ENCODE assay signal across 1 cellular context in the genomic region with DNA sequence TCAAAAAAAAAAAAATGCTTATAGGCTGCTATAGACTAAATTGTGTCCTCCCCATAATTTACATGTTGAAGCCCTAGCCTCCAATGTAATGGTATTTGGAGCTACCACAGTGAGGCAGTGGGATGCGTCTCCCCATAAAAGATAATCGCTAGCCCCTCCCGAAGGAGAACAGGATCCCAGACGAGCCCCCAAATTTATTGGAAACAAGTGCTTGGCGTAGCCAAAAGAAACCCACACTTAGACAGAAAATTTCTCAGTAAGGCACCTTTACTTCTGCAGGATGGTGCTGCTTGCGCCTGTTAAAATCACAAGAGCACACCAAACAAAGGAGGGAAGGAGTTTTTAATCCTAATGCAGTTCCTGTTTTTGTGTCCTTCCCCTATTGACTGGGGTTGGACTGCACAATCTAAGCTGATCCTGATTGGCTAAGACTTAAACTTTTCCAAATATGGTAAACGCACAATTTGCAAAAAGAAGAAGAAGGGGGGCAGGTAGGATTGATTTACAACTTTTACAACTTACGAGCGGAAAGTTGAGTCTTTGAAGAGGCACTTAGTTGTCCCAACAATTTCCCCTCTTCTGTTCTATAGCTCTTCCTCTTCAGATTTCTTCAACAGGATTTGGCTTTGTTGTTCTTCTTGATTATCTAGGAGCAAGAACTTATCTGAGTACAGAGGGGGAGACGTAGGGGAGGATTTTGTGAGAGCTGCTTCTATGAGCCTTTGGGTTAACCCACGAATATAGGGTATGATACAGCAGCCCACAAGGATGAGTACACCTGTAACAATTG.
A peak's percentile ranks its signal among the peaks of the same experiment; 100 is the strongest.
TF ChIP-seq lines count a peak whose summit lies in the region.

No MANE protein-coding gene starts in this region.

TF ChIP-seq in K562, 482 proteins besides CTCF, POLR2A, EP300 and RAD21 (continued from another document and continues in another):
- TF ChIP-seq, protein P1, sequence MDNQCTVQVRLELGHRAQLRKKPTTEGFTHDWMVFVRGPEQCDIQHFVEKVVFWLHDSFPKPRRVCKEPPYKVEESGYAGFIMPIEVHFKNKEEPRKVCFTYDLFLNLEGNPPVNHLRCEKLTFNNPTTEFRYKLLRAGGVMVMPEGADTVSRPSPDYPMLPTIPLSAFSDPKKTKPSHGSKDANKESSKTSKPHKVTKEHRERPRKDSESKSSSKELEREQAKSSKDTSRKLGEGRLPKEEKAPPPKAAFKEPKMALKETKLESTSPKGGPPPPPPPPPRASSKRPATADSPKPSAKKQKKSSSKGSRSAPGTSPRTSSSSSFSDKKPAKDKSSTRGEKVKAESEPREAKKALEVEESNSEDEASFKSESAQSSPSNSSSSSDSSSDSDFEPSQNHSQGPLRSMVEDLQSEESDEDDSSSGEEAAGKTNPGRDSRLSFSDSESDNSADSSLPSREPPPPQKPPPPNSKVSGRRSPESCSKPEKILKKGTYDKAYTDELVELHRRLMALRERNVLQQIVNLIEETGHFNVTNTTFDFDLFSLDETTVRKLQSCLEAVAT (IDR thresholded peaks at IDR 0.05) = peak in 1 of 2 experiments; percentile 32; a peak in 1 of 4 replicates
- no peak for TF ChIP-seq SREBF2 (CRISPR knock-in tag; IDR thresholded peaks at IDR 0.05)
- peak; percentile 97 to 99 for TF ChIP-seq SRF (CRISPR knock-in tag; IDR thresholded peaks at IDR 0.05)
- no peak for TF ChIP-seq ZNF232 (CRISPR knock-in tag; IDR thresholded peaks at IDR 0.05)
- TF ChIP-seq, protein P2, sequence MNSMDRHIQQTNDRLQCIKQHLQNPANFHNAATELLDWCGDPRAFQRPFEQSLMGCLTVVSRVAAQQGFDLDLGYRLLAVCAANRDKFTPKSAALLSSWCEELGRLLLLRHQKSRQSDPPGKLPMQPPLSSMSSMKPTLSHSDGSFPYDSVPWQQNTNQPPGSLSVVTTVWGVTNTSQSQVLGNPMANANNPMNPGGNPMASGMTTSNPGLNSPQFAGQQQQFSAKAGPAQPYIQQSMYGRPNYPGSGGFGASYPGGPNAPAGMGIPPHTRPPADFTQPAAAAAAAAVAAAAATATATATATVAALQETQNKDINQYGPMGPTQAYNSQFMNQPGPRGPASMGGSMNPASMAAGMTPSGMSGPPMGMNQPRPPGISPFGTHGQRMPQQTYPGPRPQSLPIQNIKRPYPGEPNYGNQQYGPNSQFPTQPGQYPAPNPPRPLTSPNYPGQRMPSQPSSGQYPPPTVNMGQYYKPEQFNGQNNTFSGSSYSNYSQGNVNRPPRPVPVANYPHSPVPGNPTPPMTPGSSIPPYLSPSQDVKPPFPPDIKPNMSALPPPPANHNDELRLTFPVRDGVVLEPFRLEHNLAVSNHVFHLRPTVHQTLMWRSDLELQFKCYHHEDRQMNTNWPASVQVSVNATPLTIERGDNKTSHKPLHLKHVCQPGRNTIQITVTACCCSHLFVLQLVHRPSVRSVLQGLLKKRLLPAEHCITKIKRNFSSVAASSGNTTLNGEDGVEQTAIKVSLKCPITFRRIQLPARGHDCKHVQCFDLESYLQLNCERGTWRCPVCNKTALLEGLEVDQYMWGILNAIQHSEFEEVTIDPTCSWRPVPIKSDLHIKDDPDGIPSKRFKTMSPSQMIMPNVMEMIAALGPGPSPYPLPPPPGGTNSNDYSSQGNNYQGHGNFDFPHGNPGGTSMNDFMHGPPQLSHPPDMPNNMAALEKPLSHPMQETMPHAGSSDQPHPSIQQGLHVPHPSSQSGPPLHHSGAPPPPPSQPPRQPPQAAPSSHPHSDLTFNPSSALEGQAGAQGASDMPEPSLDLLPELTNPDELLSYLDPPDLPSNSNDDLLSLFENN (IDR thresholded peaks at IDR 0.05; ENCODE audit: low read depth in 2 of 2, low read length in 2 of 2) = no peak
- TF ChIP-seq, protein P3, sequence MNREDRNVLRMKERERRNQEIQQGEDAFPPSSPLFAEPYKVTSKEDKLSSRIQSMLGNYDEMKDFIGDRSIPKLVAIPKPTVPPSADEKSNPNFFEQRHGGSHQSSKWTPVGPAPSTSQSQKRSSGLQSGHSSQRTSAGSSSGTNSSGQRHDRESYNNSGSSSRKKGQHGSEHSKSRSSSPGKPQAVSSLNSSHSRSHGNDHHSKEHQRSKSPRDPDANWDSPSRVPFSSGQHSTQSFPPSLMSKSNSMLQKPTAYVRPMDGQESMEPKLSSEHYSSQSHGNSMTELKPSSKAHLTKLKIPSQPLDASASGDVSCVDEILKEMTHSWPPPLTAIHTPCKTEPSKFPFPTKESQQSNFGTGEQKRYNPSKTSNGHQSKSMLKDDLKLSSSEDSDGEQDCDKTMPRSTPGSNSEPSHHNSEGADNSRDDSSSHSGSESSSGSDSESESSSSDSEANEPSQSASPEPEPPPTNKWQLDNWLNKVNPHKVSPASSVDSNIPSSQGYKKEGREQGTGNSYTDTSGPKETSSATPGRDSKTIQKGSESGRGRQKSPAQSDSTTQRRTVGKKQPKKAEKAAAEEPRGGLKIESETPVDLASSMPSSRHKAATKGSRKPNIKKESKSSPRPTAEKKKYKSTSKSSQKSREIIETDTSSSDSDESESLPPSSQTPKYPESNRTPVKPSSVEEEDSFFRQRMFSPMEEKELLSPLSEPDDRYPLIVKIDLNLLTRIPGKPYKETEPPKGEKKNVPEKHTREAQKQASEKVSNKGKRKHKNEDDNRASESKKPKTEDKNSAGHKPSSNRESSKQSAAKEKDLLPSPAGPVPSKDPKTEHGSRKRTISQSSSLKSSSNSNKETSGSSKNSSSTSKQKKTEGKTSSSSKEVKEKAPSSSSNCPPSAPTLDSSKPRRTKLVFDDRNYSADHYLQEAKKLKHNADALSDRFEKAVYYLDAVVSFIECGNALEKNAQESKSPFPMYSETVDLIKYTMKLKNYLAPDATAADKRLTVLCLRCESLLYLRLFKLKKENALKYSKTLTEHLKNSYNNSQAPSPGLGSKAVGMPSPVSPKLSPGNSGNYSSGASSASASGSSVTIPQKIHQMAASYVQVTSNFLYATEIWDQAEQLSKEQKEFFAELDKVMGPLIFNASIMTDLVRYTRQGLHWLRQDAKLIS (CRISPR knock-in tag; IDR thresholded peaks at IDR 0.05) = peak; percentile 72; the same call in 1 of the 2 replicates
- TF ChIP-seq PTRF (tag; IDR thresholded peaks at IDR 0.05) = no peak
- no peak for TF ChIP-seq BDP1 (IDR thresholded peaks at IDR 0.05; ENCODE audit: insufficient read depth, insufficient read length)
- TF ChIP-seq ARHGAP35 (IDR thresholded peaks at IDR 0.05; ENCODE audit: partially characterized antibody) = no peak
- no peak for TF ChIP-seq ZNF12 (CRISPR knock-in tag; IDR thresholded peaks at IDR 0.05)
- TF ChIP-seq, protein P4, sequence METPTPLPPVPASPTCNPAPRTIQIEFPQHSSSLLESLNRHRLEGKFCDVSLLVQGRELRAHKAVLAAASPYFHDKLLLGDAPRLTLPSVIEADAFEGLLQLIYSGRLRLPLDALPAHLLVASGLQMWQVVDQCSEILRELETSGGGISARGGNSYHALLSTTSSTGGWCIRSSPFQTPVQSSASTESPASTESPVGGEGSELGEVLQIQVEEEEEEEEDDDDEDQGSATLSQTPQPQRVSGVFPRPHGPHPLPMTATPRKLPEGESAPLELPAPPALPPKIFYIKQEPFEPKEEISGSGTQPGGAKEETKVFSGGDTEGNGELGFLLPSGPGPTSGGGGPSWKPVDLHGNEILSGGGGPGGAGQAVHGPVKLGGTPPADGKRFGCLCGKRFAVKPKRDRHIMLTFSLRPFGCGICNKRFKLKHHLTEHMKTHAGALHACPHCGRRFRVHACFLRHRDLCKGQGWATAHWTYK (CRISPR knock-in tag; IDR thresholded peaks at IDR 0.05) = 0 out of 2 replicates have a peak, but pooled peaks have one; percentile 25
- TF ChIP-seq SNIP1 (IDR thresholded peaks at IDR 0.05; ENCODE audit: low read depth) = no peak
- no peak for TF ChIP-seq ZNF75A (CRISPR knock-in tag; IDR thresholded peaks at IDR 0.05)
- peak; percentile 79 for TF ChIP-seq ELF1 (tag; IDR thresholded peaks at IDR 0.05)
- no peak for TF ChIP-seq CCNT2 (IDR thresholded peaks at IDR 0.05; ENCODE audit: borderline replicate concordance, extremely low read depth, insufficient read length, low read depth, low read length)
- TF ChIP-seq SAFB2 (IDR thresholded peaks at IDR 0.05; ENCODE audit: borderline replicate concordance, low read depth, low read length, severe bottlenecking) = no peak
- no peak; the same call in 1 of the 2 replicates for TF ChIP-seq MAFF (IDR thresholded peaks at IDR 0.05; ENCODE audit: low read length)
- TF ChIP-seq, protein P5, sequence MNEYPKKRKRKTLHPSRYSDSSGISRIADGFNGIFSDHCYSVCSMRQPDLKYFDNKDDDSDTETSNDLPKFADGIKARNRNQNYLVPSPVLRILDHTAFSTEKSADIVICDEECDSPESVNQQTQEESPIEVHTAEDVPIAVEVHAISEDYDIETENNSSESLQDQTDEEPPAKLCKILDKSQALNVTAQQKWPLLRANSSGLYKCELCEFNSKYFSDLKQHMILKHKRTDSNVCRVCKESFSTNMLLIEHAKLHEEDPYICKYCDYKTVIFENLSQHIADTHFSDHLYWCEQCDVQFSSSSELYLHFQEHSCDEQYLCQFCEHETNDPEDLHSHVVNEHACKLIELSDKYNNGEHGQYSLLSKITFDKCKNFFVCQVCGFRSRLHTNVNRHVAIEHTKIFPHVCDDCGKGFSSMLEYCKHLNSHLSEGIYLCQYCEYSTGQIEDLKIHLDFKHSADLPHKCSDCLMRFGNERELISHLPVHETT (CRISPR knock-in tag; conservative IDR thresholded peaks at IDR 0.05 in 1 of 2, IDR thresholded peaks at IDR 0.05 in 1 of 2) = peak in 1 of 2 experiments; percentile 67; a peak in 1 of 4 replicates
- TF ChIP-seq ZNF197 (CRISPR knock-in tag; IDR thresholded peaks at IDR 0.05; ENCODE audit: low read depth) = peak; percentile 60; the same call in 1 of the 2 replicates
- TF ChIP-seq, protein P6, sequence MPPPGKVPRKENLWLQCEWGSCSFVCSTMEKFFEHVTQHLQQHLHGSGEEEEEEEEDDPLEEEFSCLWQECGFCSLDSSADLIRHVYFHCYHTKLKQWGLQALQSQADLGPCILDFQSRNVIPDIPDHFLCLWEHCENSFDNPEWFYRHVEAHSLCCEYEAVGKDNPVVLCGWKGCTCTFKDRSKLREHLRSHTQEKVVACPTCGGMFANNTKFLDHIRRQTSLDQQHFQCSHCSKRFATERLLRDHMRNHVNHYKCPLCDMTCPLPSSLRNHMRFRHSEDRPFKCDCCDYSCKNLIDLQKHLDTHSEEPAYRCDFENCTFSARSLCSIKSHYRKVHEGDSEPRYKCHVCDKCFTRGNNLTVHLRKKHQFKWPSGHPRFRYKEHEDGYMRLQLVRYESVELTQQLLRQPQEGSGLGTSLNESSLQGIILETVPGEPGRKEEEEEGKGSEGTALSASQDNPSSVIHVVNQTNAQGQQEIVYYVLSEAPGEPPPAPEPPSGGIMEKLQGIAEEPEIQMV (tag; conservative IDR thresholded peaks at IDR 0.05; ENCODE audit: low read depth) = no peak
- TF ChIP-seq, protein P7, sequence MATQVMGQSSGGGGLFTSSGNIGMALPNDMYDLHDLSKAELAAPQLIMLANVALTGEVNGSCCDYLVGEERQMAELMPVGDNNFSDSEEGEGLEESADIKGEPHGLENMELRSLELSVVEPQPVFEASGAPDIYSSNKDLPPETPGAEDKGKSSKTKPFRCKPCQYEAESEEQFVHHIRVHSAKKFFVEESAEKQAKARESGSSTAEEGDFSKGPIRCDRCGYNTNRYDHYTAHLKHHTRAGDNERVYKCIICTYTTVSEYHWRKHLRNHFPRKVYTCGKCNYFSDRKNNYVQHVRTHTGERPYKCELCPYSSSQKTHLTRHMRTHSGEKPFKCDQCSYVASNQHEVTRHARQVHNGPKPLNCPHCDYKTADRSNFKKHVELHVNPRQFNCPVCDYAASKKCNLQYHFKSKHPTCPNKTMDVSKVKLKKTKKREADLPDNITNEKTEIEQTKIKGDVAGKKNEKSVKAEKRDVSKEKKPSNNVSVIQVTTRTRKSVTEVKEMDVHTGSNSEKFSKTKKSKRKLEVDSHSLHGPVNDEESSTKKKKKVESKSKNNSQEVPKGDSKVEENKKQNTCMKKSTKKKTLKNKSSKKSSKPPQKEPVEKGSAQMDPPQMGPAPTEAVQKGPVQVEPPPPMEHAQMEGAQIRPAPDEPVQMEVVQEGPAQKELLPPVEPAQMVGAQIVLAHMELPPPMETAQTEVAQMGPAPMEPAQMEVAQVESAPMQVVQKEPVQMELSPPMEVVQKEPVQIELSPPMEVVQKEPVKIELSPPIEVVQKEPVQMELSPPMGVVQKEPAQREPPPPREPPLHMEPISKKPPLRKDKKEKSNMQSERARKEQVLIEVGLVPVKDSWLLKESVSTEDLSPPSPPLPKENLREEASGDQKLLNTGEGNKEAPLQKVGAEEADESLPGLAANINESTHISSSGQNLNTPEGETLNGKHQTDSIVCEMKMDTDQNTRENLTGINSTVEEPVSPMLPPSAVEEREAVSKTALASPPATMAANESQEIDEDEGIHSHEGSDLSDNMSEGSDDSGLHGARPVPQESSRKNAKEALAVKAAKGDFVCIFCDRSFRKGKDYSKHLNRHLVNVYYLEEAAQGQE (CRISPR knock-in tag; IDR thresholded peaks at IDR 0.05; ENCODE audit: low read depth) = no peak
- peak; percentile 21 for TF ChIP-seq NEUROD1 (IDR thresholded peaks at IDR 0.05; ENCODE audit: borderline replicate concordance, low read depth, low read length, partially characterized antibody)
- TF ChIP-seq NCOA2 (IDR thresholded peaks at IDR 0.05; ENCODE audit: partially characterized antibody in 2 of 2) = no peak
- peak; percentile 76 for TF ChIP-seq KDM5B (IDR thresholded peaks at IDR 0.05; ENCODE audit: insufficient replicate concordance, low read depth, low read length)
- peak in 1 of 2 experiments; percentile 29; a peak in 2 of 4 replicates for TF ChIP-seq MAZ (CRISPR knock-in tag; conservative IDR thresholded peaks at IDR 0.05 in 1 of 2, IDR thresholded peaks at IDR 0.05 in 1 of 2)
- 0 out of 2 replicates have a peak, but pooled peaks have one; percentile 39 for TF ChIP-seq SP1 (CRISPR knock-in tag; IDR thresholded peaks at IDR 0.05)
- TF ChIP-seq ERF (CRISPR knock-in tag; IDR thresholded peaks at IDR 0.05) = peak; percentile 41; the same call in 1 of the 2 replicates
- TF ChIP-seq, protein P8, sequence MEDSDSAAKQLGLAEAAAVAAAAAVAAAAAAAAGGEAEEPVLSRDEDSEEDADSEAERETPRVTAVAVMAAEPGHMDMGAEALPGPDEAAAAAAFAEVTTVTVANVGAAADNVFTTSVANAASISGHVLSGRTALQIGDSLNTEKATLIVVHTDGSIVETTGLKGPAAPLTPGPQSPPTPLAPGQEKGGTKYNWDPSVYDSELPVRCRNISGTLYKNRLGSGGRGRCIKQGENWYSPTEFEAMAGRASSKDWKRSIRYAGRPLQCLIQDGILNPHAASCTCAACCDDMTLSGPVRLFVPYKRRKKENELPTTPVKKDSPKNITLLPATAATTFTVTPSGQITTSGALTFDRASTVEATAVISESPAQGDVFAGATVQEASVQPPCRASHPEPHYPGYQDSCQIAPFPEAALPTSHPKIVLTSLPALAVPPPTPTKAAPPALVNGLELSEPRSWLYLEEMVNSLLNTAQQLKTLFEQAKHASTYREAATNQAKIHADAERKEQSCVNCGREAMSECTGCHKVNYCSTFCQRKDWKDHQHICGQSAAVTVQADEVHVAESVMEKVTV (CRISPR knock-in tag; IDR thresholded peaks at IDR 0.05) = peak; percentile 35; the same call in 1 of the 2 replicates
- TF ChIP-seq POU5F1 (IDR thresholded peaks at IDR 0.05; ENCODE audit: borderline replicate concordance, low read depth, low read length, partially characterized antibody) = no peak
- TF ChIP-seq FOXA3 (CRISPR knock-in tag; conservative IDR thresholded peaks at IDR 0.05 in 1 of 2, IDR thresholded peaks at IDR 0.05 in 1 of 2) = peak in 1 of 2 experiments; percentile 52; a peak in 2 of 4 replicates
- TF ChIP-seq LEF1 (IDR thresholded peaks at IDR 0.05) = peak; percentile 89
- TF ChIP-seq HDAC1 (IDR thresholded peaks at IDR 0.05) = no peak
- TF ChIP-seq RBM25 (IDR thresholded peaks at IDR 0.05; ENCODE audit: low read depth, low read length, severe bottlenecking) = no peak
